ENCODE assay signal across 1 cellular context in genomic region chr12:66044731-66045130, GRCh38.
TF ChIP-seq lines count a peak whose summit lies in the region.

No MANE protein-coding gene starts in this region.

TF ChIP-seq in HepG2, 621 proteins besides CTCF, POLR2A, EP300 and RAD21 (continued from another document and continues in another):
- TF ChIP-seq SMC3 (IDR thresholded peaks at IDR 0.05; ENCODE audit: low read length): peak; percentile 22; the same call in 1 of the 2 replicates
- no peak for TF ChIP-seq NFE2 (CRISPR knock-in tag; IDR thresholded peaks at IDR 0.05)
- TF ChIP-seq TBX3 (IDR thresholded peaks at IDR 0.05; ENCODE audit: borderline replicate concordance): no peak
- TF ChIP-seq U2AF2 (IDR thresholded peaks at IDR 0.05; ENCODE audit: low read depth, low read length): no peak
- TF ChIP-seq TAF15 (IDR thresholded peaks at IDR 0.05; ENCODE audit: low read depth, low read length, poor library complexity, severe bottlenecking): no peak
- TF ChIP-seq ZNF362 (CRISPR knock-in tag; IDR thresholded peaks at IDR 0.05; ENCODE audit: borderline replicate concordance): no peak
- TF ChIP-seq PRDM15 (CRISPR knock-in tag; IDR thresholded peaks at IDR 0.05): no peak
- TF ChIP-seq JARID2 (CRISPR knock-in tag; IDR thresholded peaks at IDR 0.05; ENCODE audit: insufficient replicate concordance): no peak
- no peak for TF ChIP-seq TIGD3 (CRISPR knock-in tag; IDR thresholded peaks at IDR 0.05; ENCODE audit: borderline replicate concordance)
- peak; percentile 24; the same call in 1 of the 2 replicates for TF ChIP-seq ERF (CRISPR knock-in tag; IDR thresholded peaks at IDR 0.05)
- TF ChIP-seq DR1 (CRISPR knock-in tag; IDR thresholded peaks at IDR 0.05): no peak
- TF ChIP-seq GFI1 (CRISPR knock-in tag; IDR thresholded peaks at IDR 0.05; ENCODE audit: borderline replicate concordance): no peak
- no peak for TF ChIP-seq MED8 (CRISPR knock-in tag; IDR thresholded peaks at IDR 0.05; ENCODE audit: insufficient replicate concordance)
- TF ChIP-seq ATF4 (CRISPR knock-in tag; IDR thresholded peaks at IDR 0.05): peak in 1 of 2 experiments; percentile 32; a peak in 1 of 4 replicates
- TF ChIP-seq ZNF670 (CRISPR knock-in tag; IDR thresholded peaks at IDR 0.05; ENCODE audit: borderline replicate concordance): no peak
- peak; percentile 38; the same call in 1 of the 2 replicates for TF ChIP-seq DRAP1 (CRISPR knock-in tag; IDR thresholded peaks at IDR 0.05)
- TF ChIP-seq MXD1 (CRISPR knock-in tag; IDR thresholded peaks at IDR 0.05): no peak
- TF ChIP-seq XBP1 (CRISPR knock-in tag; IDR thresholded peaks at IDR 0.05): no peak
- peak; percentile 100 for TF ChIP-seq ZNF564 (CRISPR knock-in tag; IDR thresholded peaks at IDR 0.05)
- no peak for TF ChIP-seq ZSCAN22 (CRISPR knock-in tag; IDR thresholded peaks at IDR 0.05)
- no peak for TF ChIP-seq ZMYM4 (CRISPR knock-in tag; IDR thresholded peaks at IDR 0.05)
- peak; percentile 30 for TF ChIP-seq STAG1 (CRISPR knock-in tag; IDR thresholded peaks at IDR 0.05)
- no peak for TF ChIP-seq USF2 (IDR thresholded peaks at IDR 0.05; ENCODE audit: low read depth, low read length)
- no peak for TF ChIP-seq USF2 (CRISPR knock-in tag; IDR thresholded peaks at IDR 0.05; ENCODE audit: borderline replicate concordance)
- no peak for TF ChIP-seq ZNF484 (CRISPR knock-in tag; IDR thresholded peaks at IDR 0.05; ENCODE audit: borderline replicate concordance, low read depth)
- TF ChIP-seq FOXO4 (CRISPR knock-in tag; conservative IDR thresholded peaks at IDR 0.05): no peak
- no peak for TF ChIP-seq ARID4A (CRISPR knock-in tag; IDR thresholded peaks at IDR 0.05; ENCODE audit: borderline replicate concordance)
- no peak for TF ChIP-seq ZNF749 (CRISPR knock-in tag; IDR thresholded peaks at IDR 0.05; ENCODE audit: borderline replicate concordance)
- no peak for TF ChIP-seq ZSCAN21 (CRISPR knock-in tag; IDR thresholded peaks at IDR 0.05; ENCODE audit: borderline replicate concordance)
- TF ChIP-seq PCBP1 (IDR thresholded peaks at IDR 0.05; ENCODE audit: borderline replicate concordance, low read depth, low read length): no peak
- TF ChIP-seq ZNF615 (CRISPR knock-in tag; IDR thresholded peaks at IDR 0.05; ENCODE audit: borderline replicate concordance): no peak
- no peak for TF ChIP-seq KDM4B (CRISPR knock-in tag; IDR thresholded peaks at IDR 0.05)
- no peak for TF ChIP-seq ZNF788 (CRISPR knock-in tag; IDR thresholded peaks at IDR 0.05; ENCODE audit: borderline replicate concordance)
- TF ChIP-seq NFKBIZ (CRISPR knock-in tag; IDR thresholded peaks at IDR 0.05): no peak
- no peak for TF ChIP-seq BCL3 (CRISPR knock-in tag; IDR thresholded peaks at IDR 0.05)
- TF ChIP-seq ZNF597 (CRISPR knock-in tag; IDR thresholded peaks at IDR 0.05): no peak
- TF ChIP-seq MLLT10 (CRISPR knock-in tag; IDR thresholded peaks at IDR 0.05): no peak
- TF ChIP-seq HHEX (CRISPR knock-in tag; IDR thresholded peaks at IDR 0.05): no peak
- no peak for TF ChIP-seq SP4 (CRISPR knock-in tag; IDR thresholded peaks at IDR 0.05)
- TF ChIP-seq MTERF4 (CRISPR knock-in tag; IDR thresholded peaks at IDR 0.05): no peak
- TF ChIP-seq ZNF337 (CRISPR knock-in tag; IDR thresholded peaks at IDR 0.05; ENCODE audit: borderline replicate concordance, low read depth): no peak
